In the genomic region with DNA sequence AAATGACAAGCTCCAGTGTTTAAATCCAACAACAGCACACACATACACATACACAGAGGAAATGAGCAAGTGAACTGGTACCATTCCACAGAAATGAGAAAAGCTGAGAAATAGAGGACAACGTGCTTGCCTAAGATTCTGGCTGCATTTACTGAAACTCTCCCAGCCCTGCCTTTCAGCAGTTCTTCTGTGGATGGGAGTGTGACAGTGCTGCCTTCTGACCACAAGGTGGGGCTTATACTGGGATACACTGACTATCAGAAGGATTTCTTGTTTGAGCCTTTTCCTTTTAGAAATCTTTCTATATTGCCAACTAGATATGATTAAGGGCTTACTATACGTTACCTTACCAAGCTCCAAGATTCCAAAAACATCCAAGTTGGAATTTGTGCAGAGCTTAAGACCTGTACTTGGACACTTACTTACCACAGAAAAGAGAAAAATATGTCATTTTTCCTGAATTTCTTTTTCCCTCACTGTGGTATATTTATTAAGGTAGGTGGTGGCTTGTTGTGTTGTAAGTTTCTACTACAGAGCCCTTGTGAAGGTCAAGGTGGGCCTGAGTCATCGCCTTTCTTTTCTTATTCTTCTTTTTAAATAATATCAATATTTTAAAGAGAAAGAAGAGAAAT, we compare ENCODE assay signal across 8 cellular contexts. TPM values are rescaled to one million over a fixed set of nuclear protein-coding genes. Genes with fewer than 3 reads are reported as not detected.
DNase-seq lines count a peak whose midpoint lies in the region; ATAC-seq lines count a peak whose summit lies in the region.

No MANE protein-coding gene starts in this region.

- intact Hi-C loops in left cardiac atrium (cut with DNase I) = loop anchor here (5.0 kb wide), 1 partner anchor 403 kb away; no protein-coding TSS in a partner anchor

- no peaks in the 10 kb centered on the region for H3K4me1 Mint-ChIP-seq in activated T-helper 17 cell treated with anti-CD3 and anti-CD28 coated beads, Interleukin-2, amount 50 U/mL, for 72 hours

- no peak overlapping the region for H3K4me3 Mint-ChIP-seq in activated T-helper 17 cell treated with anti-CD3 and anti-CD28 coated beads, Interleukin-2, amount 50 U/mL, for 72 hours

- ATAC-seq in GM18511 (IDR thresholded peaks at IDR 0.05; ENCODE audit: unreplicated experiment) (peak; percentile 53), HG03095 (IDR thresholded peaks at IDR 0.05; ENCODE audit: unreplicated experiment) (peak; percentile 48), left cardiac atrium (peak; percentile 90 to 92)
- ATAC-seq in activated T-helper 17 cell treated with anti-CD3 and anti-CD28 coated beads, Interleukin-2, amount 50 U/mL, for 72 hours (replicated peaks) = peak; percentile 31

- peaks cover 5% of the 10 kb centered on the region for H3K27me3 Mint-ChIP-seq in activated T-helper 17 cell treated with anti-CD3 and anti-CD28 coated beads, Interleukin-2, amount 50 U/mL, for 72 hours

- no peak overlapping the region for H3K27ac Mint-ChIP-seq in activated T-helper 17 cell treated with anti-CD3 and anti-CD28 coated beads, Interleukin-2, amount 50 U/mL, for 72 hours

- H3K9me3 Mint-ChIP-seq in activated T-helper 17 cell treated with anti-CD3 and anti-CD28 coated beads, Interleukin-2, amount 50 U/mL, for 72 hours = no peaks in the 10 kb centered on the region

- DNase-seq in Ammon's horn (ENCODE audit: low spot score) = peak; percentile 84
- peak; percentile 59 for DNase-seq in NCI-H226
- DNase-seq in left cardiac atrium = peak; percentile 61
- DNase-seq in renal cortical epithelial cell (ENCODE audit: low read depth) = peak; percentile 79
- no peak for DNase-seq in activated CD4-positive, alpha-beta T cell treated with anti-CD3 and anti-CD28 coated beads for 1 hour

- no peaks in the 10 kb centered on the region for H3K36me3 Mint-ChIP-seq in activated T-helper 17 cell treated with anti-CD3 and anti-CD28 coated beads, Interleukin-2, amount 50 U/mL, for 72 hours (ENCODE audit: low read depth)

RNA-seq across cellular contexts. Expression of a gene that starts 10.7 kb away (rescaled TPM):
- 10 to 100 TPM; 11.9 to 14.5 TPM for total RNA-seq in activated T-helper 17 cell treated with anti-CD3 and anti-CD28 coated beads, Interleukin-2, amount 50 U/mL, for 72 hours
- 1 to 10 TPM in 1 of 2 donors, under 1 TPM in 1; 0.82 to 3.1 TPM for total RNA-seq in left cardiac atrium
- total RNA-seq in renal cortical epithelial cell = 110 and 1,468 TPM in 2 replicates

Comparison
In these comparisons a context has a peak if more than half of its experiments do, and no peak if none do; other contexts are left out.
1. ATAC-seq: peak in every context shown above with its lines; median percentile 91 in left cardiac atrium; 53 in GM18511; 48 in HG03095; 31 in activated T-helper 17 cell treated with anti-CD3 and anti-CD28 coated beads, Interleukin-2, amount 50 U/mL, for 72 hours.